ENCODE assay signal across 10 cellular contexts in genomic region chr9:74674077-74674476, GRCh38.
"Had no signal": no experiment of that assay in that cellular context is flagged by ENCODE, and none has a peak within 500 bp of the region (broad histone marks: within the 10 kb centered on the region; RNA-seq: fewer than 3 reads in every experiment).

No MANE protein-coding gene starts in this region.

- H3K4me3 Mint-ChIP-seq: HFFc6, IgD-negative memory B cell had no signal

- ATAC-seq: HCT116, HepG2 had no signal

- H3K4me1 ChIP-seq: HAP-1 had no signal

- H3K36me3 ChIP-seq: HAP-1 had no signal

- H3K9me3 Mint-ChIP-seq: IgD-negative memory B cell had no signal

- H2AFZ ChIP-seq: GM23248 had no signal

- H3K9me3 ChIP-seq: HAP-1 had no signal

- H3K4me2 ChIP-seq: KMS-11 had no signal

- H3K4me1 Mint-ChIP-seq: IgD-negative memory B cell had no signal

- DNase-seq: GM23248, HFFc6, KBM-7 had no signal

- H3K36me3 Mint-ChIP-seq: IgD-negative memory B cell had no signal

- H3K27ac Mint-ChIP-seq: HFFc6, IgD-negative memory B cell had no signal

- H3K9ac ChIP-seq: GM23248, KMS-11 had no signal

- H3K4me3 ChIP-seq: GM23248, HAP-1 had no signal

- H3K27ac ChIP-seq: GM23248, HL-60, KMS-11 had no signal

- FAIRE-seq: H54, HepG2 had no signal
